In the genomic region with DNA sequence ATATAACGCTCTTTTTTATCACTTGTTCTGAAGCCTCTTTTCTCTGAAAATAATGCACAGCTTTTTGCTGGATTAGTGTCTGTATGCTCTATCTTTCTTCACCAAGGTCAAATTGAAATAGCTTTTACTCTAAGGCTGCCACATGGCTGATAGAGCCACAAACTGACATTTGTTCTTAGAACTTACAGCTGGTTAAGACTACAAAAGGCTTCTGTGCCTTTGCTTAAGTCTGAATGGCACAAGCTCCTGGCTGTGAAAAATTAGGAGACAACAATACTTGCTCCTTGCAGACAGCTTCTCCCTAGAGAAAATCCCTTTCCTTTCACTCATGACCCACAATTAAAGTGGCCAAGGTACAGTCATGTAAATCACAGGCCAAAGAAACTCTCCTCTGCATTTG, we compare ENCODE assay signal across 18 cellular contexts.
A peak's percentile ranks its signal among the peaks of the same experiment; 100 is the strongest.
DNase-seq lines count a peak whose midpoint lies in the region; ATAC-seq and TF ChIP-seq lines count a peak whose summit lies in the region.
"Had no signal": no experiment of that assay in that cellular context is flagged by ENCODE, and none has a peak within 500 bp of the region (broad histone marks: within the 10 kb centered on the region; RNA-seq: fewer than 3 reads in every experiment).

No MANE protein-coding gene starts in this region.

- no peaks in the 10 kb centered on the region for H3K27me3 ChIP-seq in neural progenitor cell
- no peaks in the 10 kb centered on the region for H3K27me3 ChIP-seq in upper lobe of left lung
- H3K27me3 ChIP-seq: BLaER1, SJCRH30 had no signal

- H3K4me3 Mint-ChIP-seq in neural progenitor cell = no peak overlapping the region
- H3K4me3 Mint-ChIP-seq: CD4-positive, alpha-beta memory T cell had no signal

- WGBS in upper lobe of left lung, 2 donors = 76 to 83% methylated on average over 1 of the region's 1 CpG

- TF ChIP-seq POLR2A in upper lobe of left lung (IDR thresholded peaks at IDR 0.05) = no peak

- no peak overlapping the region for H3K27ac Mint-ChIP-seq in neural progenitor cell
- H3K27ac Mint-ChIP-seq: CD4-positive, alpha-beta memory T cell had no signal

- H3K4me1 ChIP-seq in neural progenitor cell = peaks cover 5% of the 10 kb centered on the region
- no peaks in the 10 kb centered on the region for H3K4me1 ChIP-seq in upper lobe of left lung
- H3K4me1 ChIP-seq: BLaER1, SJCRH30 had no signal

- H4K20me1 ChIP-seq in neural progenitor cell (ENCODE audit: low read depth) = no peaks in the 10 kb centered on the region
- H4K20me1 ChIP-seq: BLaER1 had no signal

- H3K27ac ChIP-seq in neural progenitor cell (no peak overlapping the region), upper lobe of left lung (no peak overlapping the region)
- H3K27ac ChIP-seq: BLaER1, GM23248, KMS-11, SJCRH30 had no signal

- no peak overlapping the region for H2AFZ ChIP-seq in neural progenitor cell (replicated peaks)
- H2AFZ ChIP-seq: GM23248 had no signal

- no peaks in the 10 kb centered on the region for H3K9me3 Mint-ChIP-seq in neural progenitor cell

- H3K9ac ChIP-seq in neural progenitor cell = no peak overlapping the region
- H3K9ac ChIP-seq: BLaER1, GM23248, KMS-11 had no signal

- no peaks in the 10 kb centered on the region for H3K79me2 ChIP-seq in neural progenitor cell (ENCODE audit: low read depth)

- DNase-seq in OCI-M1 (lab: John Stamatoyannopoulos, UW) = peak; percentile 11
- DNase-seq in epidermal melanocyte (ENCODE audit: insufficient read length, low spot score) = peak; percentile 15
- peak; percentile 63 for DNase-seq in neural progenitor cell (ENCODE audit: low spot score)
- no peak for DNase-seq in NCI-H1092 treated with DMSO at 0.1 percent for 48 hours (lab: John Stamatoyannopoulos, UW)
- no peak for DNase-seq in stimulated activated naive CD4-positive, alpha-beta T cell treated with Interleukin-2 at 50 U/mL for 16 hours (lab: John Stamatoyannopoulos, UW)
- no peak for DNase-seq in upper lobe of left lung
- DNase-seq: CD4-positive, alpha-beta memory T cell; GM23248; NCI-H1105; NCI-H146; NCI-H2029; NCI-H2171 treated with DMSO at 0.1 percent for 48 hours; NCI-H524 treated with DMSO at 0.1 percent for 48 hours; NCI-H82; SJCRH30 had no signal

- no peaks in the 10 kb centered on the region for H3K27me3 Mint-ChIP-seq in neural progenitor cell (ENCODE audit: insufficient read depth, low read depth)
- H3K27me3 Mint-ChIP-seq: CD4-positive, alpha-beta memory T cell had no signal

- H3K4me3 ChIP-seq in neural progenitor cell = no peak overlapping the region
- no peak overlapping the region for H3K4me3 ChIP-seq in upper lobe of left lung
- H3K4me3 ChIP-seq: BLaER1, GM23248, SJCRH30 had no signal

- H3K4me2 ChIP-seq in neural progenitor cell = peak overlapping the region; percentile 29
- H3K4me2 ChIP-seq: BLaER1, KMS-11 had no signal

- peaks cover 10% of the 10 kb centered on the region for H3K4me1 Mint-ChIP-seq in neural progenitor cell
- H3K4me1 Mint-ChIP-seq: CD4-positive, alpha-beta memory T cell had no signal

- no peaks in the 10 kb centered on the region for H3F3A ChIP-seq in neural progenitor cell (ENCODE audit: low read depth)

- TF ChIP-seq CTCF in neural progenitor cell (IDR thresholded peaks at IDR 0.05) = no peak
- no peak for TF ChIP-seq CTCF in upper lobe of left lung (IDR thresholded peaks at IDR 0.05)

- H3K9me3 ChIP-seq in neural progenitor cell (ENCODE audit: low read depth) (no peaks in the 10 kb centered on the region), upper lobe of left lung (no peaks in the 10 kb centered on the region)
- H3K9me3 ChIP-seq: BLaER1, SJCRH30 had no signal

- H3K36me3 Mint-ChIP-seq in neural progenitor cell = no peaks in the 10 kb centered on the region
- H3K36me3 Mint-ChIP-seq: CD4-positive, alpha-beta memory T cell had no signal

- H3K36me3 ChIP-seq in neural progenitor cell (no peaks in the 10 kb centered on the region), upper lobe of left lung (no peaks in the 10 kb centered on the region)
- H3K36me3 ChIP-seq: BLaER1, SJCRH30 had no signal

- ATAC-seq in upper lobe of left lung (ENCODE audit: low FRiP score in 2 of 2) (no peak), HG03520 (IDR thresholded peaks at IDR 0.05; ENCODE audit: unreplicated experiment) (no peak)

- no peak for TF ChIP-seq EP300 in upper lobe of left lung (IDR thresholded peaks at IDR 0.05)

Comparison
In these comparisons a context has a peak if more than half of its experiments do, and no peak if none do; other contexts are left out.
1. DNase-seq: peak in OCI-M1 (single experiment), epidermal melanocyte (single experiment) and neural progenitor cell (single experiment); none in NCI-H1092 treated with DMSO at 0.1 percent for 48 hours (single experiment), stimulated activated naive CD4-positive, alpha-beta T cell treated with Interleukin-2 at 50 U/mL for 16 hours (single experiment) and upper lobe of left lung (0 of 2).